12 cellular contexts compared by ENCODE assay signal in genomic region chr9:13181652-13182051, GRCh38.
A peak's percentile ranks its signal among the peaks of the same experiment; 100 is the strongest.
DNase-seq lines count a peak whose midpoint lies in the region; ATAC-seq and TF ChIP-seq lines count a peak whose summit lies in the region.
"Had no signal": no experiment of that assay in that cellular context is flagged by ENCODE, and none has a peak within 500 bp of the region (broad histone marks: within the 10 kb centered on the region; RNA-seq: fewer than 3 reads in every experiment).

No MANE protein-coding gene starts in this region.

- H4K20me1 ChIP-seq in SK-N-SH (ENCODE audit: insufficient read depth) (no peaks in the 10 kb centered on the region), hepatocyte (ENCODE audit: insufficient read depth, poor library complexity, severe bottlenecking) (no peaks in the 10 kb centered on the region)

- H3K9me2 ChIP-seq in SK-N-SH (no peaks in the 10 kb centered on the region), hepatocyte (replicated peaks; ENCODE audit: insufficient read depth) (no peaks in the 10 kb centered on the region)

- H2AFZ ChIP-seq in SK-N-SH (ENCODE audit: low read depth) = no peak overlapping the region
- H2AFZ ChIP-seq in hepatocyte = no peak overlapping the region

- no peak for TF ChIP-seq RAD21 in SK-N-SH (IDR thresholded peaks at IDR 0.05; ENCODE audit: low read length)

- 54% methylated on average over 2 of the region's 2 CpGs for WGBS in SK-N-SH (ENCODE audit: low lambda C conversion rate)
- WGBS in hepatocyte (ENCODE audit: low lambda C conversion rate, missing lambda C conversion rate) = 32% methylated on average over 2 of the region's 2 CpGs

- H3F3A ChIP-seq in SK-N-SH (replicated peaks; ENCODE audit: insufficient read depth) = no peaks in the 10 kb centered on the region

- no peaks in the 10 kb centered on the region for H3K9me3 ChIP-seq in SK-N-SH
- H3K9me3 ChIP-seq in RWPE2 (ENCODE audit: severe bottlenecking) = no peaks in the 10 kb centered on the region
- H3K9me3 ChIP-seq in hepatocyte (ENCODE audit: low read depth) = no peaks in the 10 kb centered on the region
- no peaks in the 10 kb centered on the region for H3K9me3 ChIP-seq in MG63
- H3K9me3 ChIP-seq: heart right ventricle, tibial artery had no signal

- H3K4me2 ChIP-seq in SK-N-SH (no peak overlapping the region), hepatocyte (no peak overlapping the region)

- H3K79me2 ChIP-seq in SK-N-SH (ENCODE audit: insufficient read depth) (no peaks in the 10 kb centered on the region), hepatocyte (no peaks in the 10 kb centered on the region)

- DNase-seq in SK-N-SH = no peak
- DNase-seq in RWPE2 (ENCODE audit: low spot score) = peak; percentile 72
- peak; percentile 11 for DNase-seq in hepatocyte (ENCODE audit: low spot score)
- no peak for DNase-seq in NCI-H2029 (lab: John Stamatoyannopoulos, UW)
- DNase-seq in MG63 = no peak
- DNase-seq in activated CD4-positive, CD25-positive, alpha-beta regulatory T cell treated with anti-CD3 and anti-CD28 coated beads, Interleukin-2, amount 50 U/mL, for 72 hours = no peak
- DNase-seq: activated CD4-positive, alpha-beta memory T cell treated with anti-CD3 and anti-CD28 coated beads for 36 hours; heart right ventricle; KG1; tibial artery had no signal

- no peak overlapping the region for H3K4me3 ChIP-seq in SK-N-SH (ENCODE audit: low read depth in 2 of 2, low read length in 1 of 2)
- no peak overlapping the region for H3K4me3 ChIP-seq in RWPE2 (ENCODE audit: severe bottlenecking)
- no peak overlapping the region for H3K4me3 ChIP-seq in hepatocyte
- no peak overlapping the region for H3K4me3 ChIP-seq in MG63
- H3K4me3 ChIP-seq: heart right ventricle, tibial artery had no signal

- ATAC-seq in SK-N-SH treated with all-trans-retinoic acid at 6 μM for 48 hours (no peak), RWPE2 (ENCODE audit: low read depth) (peak; percentile 100), GM18505 (IDR thresholded peaks at IDR 0.05; ENCODE audit: unreplicated experiment) (no peak)
- ATAC-seq: heart right ventricle had no signal

- TF ChIP-seq CTCF in SK-N-SH (IDR thresholded peaks at IDR 0.05) = no peak
- TF ChIP-seq CTCF in RWPE2 (IDR thresholded peaks at IDR 0.05; ENCODE audit: poor library complexity, severe bottlenecking) = no peak
- no peak for TF ChIP-seq CTCF in hepatocyte (IDR thresholded peaks at IDR 0.05; ENCODE audit: poor library complexity)

- CTCF ChIA-PET in SK-N-SH (lab: Yijun Ruan, JAX) = no interaction called here

- H3K27ac ChIP-seq in SK-N-SH (ENCODE audit: low read depth in 2 of 2, low read length in 1 of 2) (peak overlapping the region in 1 of 2 experiments; percentile 14; a peak in 1 of 4 replicates), RWPE2 (ENCODE audit: poor library complexity, severe bottlenecking) (peak overlapping the region; percentile 45), hepatocyte (no peak overlapping the region)
- H3K27ac ChIP-seq: heart right ventricle, tibial artery had no signal

- POLR2A ChIA-PET in SK-N-SH (lab: Yijun Ruan, JAX) = no interaction called here

- H3K27me3 ChIP-seq in SK-N-SH (ENCODE audit: insufficient read depth) = no peaks in the 10 kb centered on the region
- H3K27me3 ChIP-seq in RWPE2 (ENCODE audit: insufficient read depth, poor library complexity, severe bottlenecking) = no peaks in the 10 kb centered on the region
- H3K27me3 ChIP-seq in hepatocyte = no peaks in the 10 kb centered on the region
- no peaks in the 10 kb centered on the region for H3K27me3 ChIP-seq in MG63
- H3K27me3 ChIP-seq: heart right ventricle, tibial artery had no signal

- no peak overlapping the region for H3K9ac ChIP-seq in SK-N-SH

- no peak for TF ChIP-seq POLR2A in GM18505 (IDR thresholded peaks at IDR 0.05; ENCODE audit: borderline replicate concordance, extremely low read depth, insufficient read depth, insufficient read length)

- H3K4me1 ChIP-seq in SK-N-SH (ENCODE audit: control insufficient read depth in 1 of 2, insufficient read depth in 2 of 2, low read depth in 1 of 2, low read length in 1 of 2) (peaks cover 0 to 2% of the 10 kb centered on the region in 2 experiments; a peak in 2 of 4 replicates), RWPE2 (ENCODE audit: insufficient read depth, poor library complexity, severe bottlenecking) (peaks cover 17% of the 10 kb centered on the region), hepatocyte (ENCODE audit: insufficient read depth) (no peaks in the 10 kb centered on the region)
- H3K4me1 ChIP-seq: heart right ventricle had no signal

- no peak for TF ChIP-seq EP300 in SK-N-SH (IDR thresholded peaks at IDR 0.05; ENCODE audit: borderline replicate concordance in 1 of 2, low read depth in 1 of 2, low read length in 1 of 2)

- H3K36me3 ChIP-seq in SK-N-SH (replicated peaks in 1 of 2; ENCODE audit: control insufficient read depth in 1 of 2, insufficient read depth in 2 of 2, low read length in 1 of 2) (peaks cover 45 to 71% of the 10 kb centered on the region in 2 experiments), RWPE2 (ENCODE audit: low read depth) (peaks cover 11% of the 10 kb centered on the region), hepatocyte (replicated peaks; ENCODE audit: insufficient read depth, low read depth) (no peaks in the 10 kb centered on the region), MG63 (peaks cover 4% of the 10 kb centered on the region; the same call in 1 of the 2 replicates)

TF ChIP-seq in SK-N-SH treated with all-trans-retinoic acid at 6 μM for 48 hours, 23 proteins besides CTCF, POLR2A, EP300 and RAD21:
- TF ChIP-seq ISL1 (CRISPR knock-in tag; IDR thresholded peaks at IDR 0.05) = peak; percentile 29; the same call in 1 of the 2 replicates
- no peak for TF ChIP-seq CSRNP3 (CRISPR knock-in tag; IDR thresholded peaks at IDR 0.05)
- TF ChIP-seq PPARA (CRISPR knock-in tag; IDR thresholded peaks at IDR 0.05; ENCODE audit: borderline replicate concordance) = no peak
- TF ChIP-seq ZFP30 (CRISPR knock-in tag; IDR thresholded peaks at IDR 0.05) = no peak
- TF ChIP-seq ZNF565 (CRISPR knock-in tag; conservative IDR thresholded peaks at IDR 0.05; ENCODE audit: low read depth) = no peak

TF ChIP-seq in SK-N-SH, 30 proteins besides CTCF, POLR2A, EP300 and RAD21:
- no peak for TF ChIP-seq CHD2 (IDR thresholded peaks at IDR 0.05; ENCODE audit: low read length, partially characterized antibody)
- TF ChIP-seq, protein P1, sequence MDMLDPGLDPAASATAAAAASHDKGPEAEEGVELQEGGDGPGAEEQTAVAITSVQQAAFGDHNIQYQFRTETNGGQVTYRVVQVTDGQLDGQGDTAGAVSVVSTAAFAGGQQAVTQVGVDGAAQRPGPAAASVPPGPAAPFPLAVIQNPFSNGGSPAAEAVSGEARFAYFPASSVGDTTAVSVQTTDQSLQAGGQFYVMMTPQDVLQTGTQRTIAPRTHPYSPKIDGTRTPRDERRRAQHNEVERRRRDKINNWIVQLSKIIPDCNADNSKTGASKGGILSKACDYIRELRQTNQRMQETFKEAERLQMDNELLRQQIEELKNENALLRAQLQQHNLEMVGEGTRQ (IDR thresholded peaks at IDR 0.05; ENCODE audit: borderline replicate concordance, low read depth, low read length) = no peak

Comparison
In these comparisons a context has a peak if more than half of its experiments do, and no peak if none do; other contexts are left out.
1. DNase-seq: peak in RWPE2 (single experiment) and hepatocyte (single experiment); none in SK-N-SH (single experiment), NCI-H2029 (single experiment), MG63 (single experiment) and activated CD4-positive, CD25-positive, alpha-beta regulatory T cell treated with anti-CD3 and anti-CD28 coated beads, Interleukin-2, amount 50 U/mL, for 72 hours (single experiment).